18 cellular contexts compared by ENCODE assay signal in genomic region chr11:17801166-17801565, GRCh38.
DNase-seq lines count a peak whose midpoint lies in the region; ATAC-seq, FAIRE-seq and TF ChIP-seq lines count a peak whose summit lies in the region.
"Had no signal": no experiment of that assay in that cellular context is flagged by ENCODE, and none has a peak within 500 bp of the region (broad histone marks: within the 10 kb centered on the region; RNA-seq: fewer than 3 reads in every experiment).

No MANE protein-coding gene starts in this region.

- H3K4me3 Mint-ChIP-seq in CD4-positive, alpha-beta memory T cell = no peak overlapping the region
- H3K4me3 Mint-ChIP-seq: CD4-positive, CD25-positive, alpha-beta regulatory T cell had no signal

- H3K27me3 Mint-ChIP-seq in CD4-positive, alpha-beta memory T cell = no peaks in the 10 kb centered on the region
- H3K27me3 Mint-ChIP-seq: CD4-positive, CD25-positive, alpha-beta regulatory T cell had no signal

- TF ChIP-seq CTCF in H1 (IDR thresholded peaks at IDR 0.05; ENCODE audit: control extremely low read depth in 1 of 3, insufficient read depth in 1 of 3, low read depth in 1 of 3, low read length in 3 of 3) = no peak
- TF ChIP-seq CTCF in mucosa of descending colon (IDR thresholded peaks at IDR 0.05) = no peak
- no peak for TF ChIP-seq CTCF in testis (IDR thresholded peaks at IDR 0.05)

- H2BK120ac ChIP-seq in H1 (replicated peaks; ENCODE audit: low read depth, low read length) = no peak overlapping the region
- H2BK120ac ChIP-seq in mesendoderm (ENCODE audit: low read depth, low read length) = no peak overlapping the region

- H3K9ac ChIP-seq in H1 (replicated peaks in 1 of 4; ENCODE audit: extremely low read depth in 1 of 4, low read depth in 3 of 4, low read length in 3 of 4) = no peak overlapping the region
- H3K9ac ChIP-seq in mesendoderm (ENCODE audit: low read length) = no peak overlapping the region
- H3K9ac ChIP-seq: BLaER1 treated with 17β-estradiol and CSF1 and Interleukin-3, amounts not matched to agents 10 nM and 100 nM; GM23248 had no signal

- H3K18ac ChIP-seq in H1 (ENCODE audit: extremely low read depth, low read length) (no peak overlapping the region), mesendoderm (ENCODE audit: low read length) (no peak overlapping the region)

- H3K4me1 ChIP-seq in H1 (replicated peaks in 1 of 4; ENCODE audit: control insufficient read depth in 3 of 4, insufficient read depth in 4 of 4, low read length in 3 of 4) = peaks cover 0 to 11% (median 4%) of the 10 kb centered on the region in 4 experiments; a peak in 5 of 7 replicates
- no peaks in the 10 kb centered on the region for H3K4me1 ChIP-seq in mesendoderm (ENCODE audit: control insufficient read depth, low read depth, low read length)
- H3K4me1 ChIP-seq in mucosa of descending colon (ENCODE audit: low read depth) = no peaks in the 10 kb centered on the region
- H3K4me1 ChIP-seq in CD4-positive, alpha-beta memory T cell (ENCODE audit: insufficient read depth, low read length) = no peaks in the 10 kb centered on the region
- no peaks in the 10 kb centered on the region for H3K4me1 ChIP-seq in testis
- H3K4me1 ChIP-seq: BLaER1 treated with 17β-estradiol and CSF1 and Interleukin-3, amounts not matched to agents 10 nM and 100 nM had no signal

- H3K27ac Mint-ChIP-seq in CD4-positive, alpha-beta memory T cell = no peak overlapping the region

- no peak overlapping the region for H4K91ac ChIP-seq in H1 (replicated peaks; ENCODE audit: insufficient read length, low read length)

- H2BK15ac ChIP-seq in H1 (ENCODE audit: low read length) (no peak overlapping the region), mesendoderm (replicated peaks; ENCODE audit: low read depth) (no peak overlapping the region)

- H3K36me3 Mint-ChIP-seq in CD4-positive, alpha-beta memory T cell = peaks cover 6 to 33% of the 10 kb centered on the region in 2 donors

- peaks cover 0 to 4% (median 2%) of the 10 kb centered on the region in 4 donors for H3K4me1 Mint-ChIP-seq in CD4-positive, alpha-beta memory T cell

- H3K79me2 ChIP-seq in H1 (ENCODE audit: control insufficient read depth in 1 of 2, insufficient read depth in 2 of 2, low read length in 2 of 2) = no peaks in the 10 kb centered on the region
- no peaks in the 10 kb centered on the region for H3K79me2 ChIP-seq in mesendoderm (ENCODE audit: control insufficient read depth, insufficient read depth, low read length)

- DNase-seq in H7 = peak; percentile 79
- DNase-seq in H1 (ENCODE audit: low read depth in 1 of 2, low spot score in 2 of 2) = peak in 1 of 2 experiments; percentile 38
- DNase-seq in iPS DF 4.7 (ENCODE audit: extremely low read depth, low spot score) = peak; percentile 33
- DNase-seq in mesendoderm = peak; percentile 23
- no peak for DNase-seq in mucosa of descending colon
- no peak for DNase-seq in CD4-positive, alpha-beta memory T cell
- DNase-seq in testis = no peak
- no peak for DNase-seq in activated CD4-positive, alpha-beta T cell treated with anti-CD3 and anti-CD28 coated beads, Interleukin-2, amount 50 U/mL, for 48 hours
- DNase-seq: ACHN; Calu3; CD4-positive, CD25-positive, alpha-beta regulatory T cell; DMS 273 treated with DMSO at 0.1 percent for 48 hours had no signal

- intact Hi-C loops in mucosa of descending colon (cut with DNase I, micrococcal nuclease) (no loop called here), testis (cut with DNase I; ENCODE audit: low total_unique reads) (no loop called here)
- intact Hi-C loops in CD4-positive, alpha-beta memory T cell (cut with micrococcal nuclease) = no loop called here

- no peaks in the 10 kb centered on the region for H3K9me3 Mint-ChIP-seq in CD4-positive, alpha-beta memory T cell
- H3K9me3 Mint-ChIP-seq: CD4-positive, CD25-positive, alpha-beta regulatory T cell had no signal

- no peaks in the 10 kb centered on the region for H4K20me1 ChIP-seq in H1 (replicated peaks in 1 of 2; ENCODE audit: control insufficient read depth in 1 of 2, insufficient read depth in 2 of 2, low read length in 2 of 2)
- H4K20me1 ChIP-seq: BLaER1 treated with 17β-estradiol and CSF1 and Interleukin-3, amounts not matched to agents 10 nM and 100 nM had no signal

- no peaks in the 10 kb centered on the region for H3K79me1 ChIP-seq in H1 (ENCODE audit: low read depth, low read length)
- H3K79me1 ChIP-seq in mesendoderm (ENCODE audit: low read length) = no peaks in the 10 kb centered on the region

- TF ChIP-seq EP300 in H1 (IDR thresholded peaks at IDR 0.05; ENCODE audit: borderline replicate concordance in 1 of 2, low read depth in 2 of 2, low read length in 2 of 2) = no peak

- 78% methylated on average over 1 of the region's 4 CpGs; no CpG with 5 or more reads in 1 of the 2 experiments for WGBS in H1 (ENCODE audit: extremely low coverage in 1 of 2, insufficient coverage in 1 of 2, insufficient read length in 1 of 2, insufficient replicate concordance in 2 of 2, low coverage in 1 of 2, low lambda C conversion rate in 2 of 2, missing lambda C conversion rate in 1 of 2), 2 experiments
- no CpG with 5 or more reads among the region's 4 CpGs for WGBS in mesendoderm (ENCODE audit: extremely low coverage, insufficient coverage, low lambda C conversion rate)
- 90 to 91% methylated on average over 4 of the region's 4 CpGs for WGBS in testis, 2 donors

- H3K4me2 ChIP-seq in H1 (ENCODE audit: insufficient read depth in 1 of 2, low read depth in 2 of 2, low read length in 2 of 2) (peak overlapping the region in 1 of 2 experiments; percentile 45; a peak in 1 of 4 replicates), mesendoderm (ENCODE audit: low read length) (no peak overlapping the region)
- H3K4me2 ChIP-seq: BLaER1 treated with 17β-estradiol and CSF1 and Interleukin-3, amounts not matched to agents 10 nM and 100 nM had no signal

- peak; percentile 96 for FAIRE-seq in H1 (lab: Jason Lieb, UNC)
- FAIRE-seq: GM12878, GM18507 had no signal

- no peak overlapping the region for H2AFZ ChIP-seq in H1 (ENCODE audit: low read length)
- H2AFZ ChIP-seq: GM23248 had no signal

- CTCF ChIA-PET in H1 (lab: Charles Lee; ENCODE audit: partially characterized antibody) = interaction anchor here (0.8 to 3.1 kb wide), 7 partner anchors 10 to 70 kb away, joined by 3 to 14 read pairs (median 6); no protein-coding TSS in a partner anchor
- CTCF ChIA-PET in CD4-positive, alpha-beta memory T cell (lab: Charles Lee; ENCODE audit: partially characterized antibody) = no interaction called here

- H2BK5ac ChIP-seq in H1 (ENCODE audit: low read depth, low read length) (no peak overlapping the region), mesendoderm (ENCODE audit: low read length) (no peak overlapping the region)

- ATAC-seq in mucosa of descending colon = no peak
- ATAC-seq: GM12878, HCT116 had no signal

- no peak overlapping the region for H4K8ac ChIP-seq in H1 (ENCODE audit: extremely low read depth, insufficient read depth, low read length)
- no peak overlapping the region for H4K8ac ChIP-seq in mesendoderm (ENCODE audit: low read depth, low read length)

- no peak overlapping the region for H3K14ac ChIP-seq in H1 (ENCODE audit: insufficient read length)

- H3K27me3 ChIP-seq in H7 (ENCODE audit: control insufficient read depth, insufficient read depth, low read length) (no peaks in the 10 kb centered on the region), H1 (replicated peaks in 1 of 4; ENCODE audit: control insufficient read depth in 3 of 4, extremely low read depth in 1 of 4, insufficient read depth in 3 of 4, low read length in 3 of 4) (no peaks in the 10 kb centered on the region; a peak in 1 of 7 replicates), mesendoderm (ENCODE audit: insufficient read depth, low read length, poor library complexity) (no peaks in the 10 kb centered on the region), testis (no peaks in the 10 kb centered on the region)
- H3K27me3 ChIP-seq in CD4-positive, alpha-beta memory T cell (ENCODE audit: insufficient read depth, low read length) = no peaks in the 10 kb centered on the region
- H3K27me3 ChIP-seq: BLaER1 treated with 17β-estradiol and CSF1 and Interleukin-3, amounts not matched to agents 10 nM and 100 nM had no signal

- H3K4ac ChIP-seq in H1 (replicated peaks; ENCODE audit: insufficient read length, low read depth, low read length) = no peak overlapping the region
- no peak overlapping the region for H3K4ac ChIP-seq in mesendoderm (ENCODE audit: low read depth, low read length)

- H3K56ac ChIP-seq in H1 (replicated peaks; ENCODE audit: insufficient read length, low read depth, low read length) = no peak overlapping the region
- no peak overlapping the region for H3K56ac ChIP-seq in mesendoderm (ENCODE audit: low read length)

- TF ChIP-seq RAD21 in H1 (IDR thresholded peaks at IDR 0.05 in 1 of 2, conservative IDR thresholded peaks at IDR 0.05 in 1 of 2; ENCODE audit: low read depth in 2 of 2, low read length in 2 of 2) = no peak

- H3K9me3 ChIP-seq in H1 (ENCODE audit: insufficient read depth in 2 of 2, low read depth in 1 of 2, low read length in 1 of 2) (peaks cover 0 to 5% of the 10 kb centered on the region in 2 experiments; a peak in 2 of 4 replicates), mucosa of descending colon (no peaks in the 10 kb centered on the region), testis (no peaks in the 10 kb centered on the region)
- no peaks in the 10 kb centered on the region for H3K9me3 ChIP-seq in CD4-positive, alpha-beta memory T cell (ENCODE audit: control insufficient read depth in 1 of 2, low read length in 2 of 2)
- H3K9me3 ChIP-seq: BLaER1 treated with 17β-estradiol and CSF1 and Interleukin-3, amounts not matched to agents 10 nM and 100 nM had no signal

- H3K27ac ChIP-seq in H1 (ENCODE audit: low read depth, low read length) (no peak overlapping the region), mesendoderm (ENCODE audit: low read depth, low read length) (no peak overlapping the region), testis (no peak overlapping the region)
- no peak overlapping the region for H3K27ac ChIP-seq in CD4-positive, alpha-beta memory T cell (ENCODE audit: low read depth, low read length)
- H3K27ac ChIP-seq: BLaER1 treated with 17β-estradiol and CSF1 and Interleukin-3, amounts not matched to agents 10 nM and 100 nM; GM23248; HL-60 had no signal

- no peak overlapping the region for H2BK12ac ChIP-seq in H1 (ENCODE audit: low read depth, low read length)

- H2AK5ac ChIP-seq in H1 (ENCODE audit: low read depth, low read length) = no peak overlapping the region
- no peak overlapping the region for H2AK5ac ChIP-seq in mesendoderm (ENCODE audit: low read length)

- no peak overlapping the region for H3K23ac ChIP-seq in H1 (ENCODE audit: insufficient read length)
- no peak overlapping the region for H3K23ac ChIP-seq in mesendoderm (ENCODE audit: low read length)

- no peak overlapping the region for H3K4me3 ChIP-seq in H7 (ENCODE audit: insufficient read depth, low read depth, low read length)
- H3K4me3 ChIP-seq in H1 (ENCODE audit: extremely low read depth in 1 of 4, insufficient read depth in 2 of 4, low read depth in 3 of 4, low read length in 4 of 4) = peak overlapping the region in 1 of 4 experiments; percentile 25; a peak in 1 of 8 replicates
- no peak overlapping the region for H3K4me3 ChIP-seq in mesendoderm (ENCODE audit: low read length)
- no peak overlapping the region for H3K4me3 ChIP-seq in mucosa of descending colon
- H3K4me3 ChIP-seq in CD4-positive, alpha-beta memory T cell (ENCODE audit: low read length in 2 of 2) = no peak overlapping the region
- H3K4me3 ChIP-seq in testis = no peak overlapping the region
- H3K4me3 ChIP-seq: BLaER1 treated with 17β-estradiol and CSF1 and Interleukin-3, amounts not matched to agents 10 nM and 100 nM; GM12878; GM23248 had no signal

- H3K36me3 ChIP-seq in H7 (replicated peaks; ENCODE audit: control insufficient read depth, insufficient read depth, low read length) (no peaks in the 10 kb centered on the region), H1 (ENCODE audit: control insufficient read depth in 2 of 4, insufficient read depth in 4 of 4, low read length in 3 of 4) (no peaks in the 10 kb centered on the region), mesendoderm (ENCODE audit: control insufficient read depth, insufficient read depth, low read length) (no peaks in the 10 kb centered on the region), mucosa of descending colon (ENCODE audit: low read depth) (no peaks in the 10 kb centered on the region), testis (ENCODE audit: low read depth, missing control alignments) (no peaks in the 10 kb centered on the region)
- H3K36me3 ChIP-seq in CD4-positive, alpha-beta memory T cell (ENCODE audit: insufficient read depth, low read length) = no peaks in the 10 kb centered on the region
- H3K36me3 ChIP-seq: BLaER1 treated with 17β-estradiol and CSF1 and Interleukin-3, amounts not matched to agents 10 nM and 100 nM had no signal

- POLR2A ChIA-PET in H1 (lab: Charles Lee; ENCODE audit: partially characterized antibody) = interaction anchor here (1.1 kb wide), 1 partner anchor 14 kb away, joined by 3 read pairs; no protein-coding TSS in a partner anchor
- POLR2A ChIA-PET in CD4-positive, alpha-beta memory T cell (lab: Charles Lee; ENCODE audit: partially characterized antibody) = no interaction called here

- H4K5ac ChIP-seq in H1 (ENCODE audit: insufficient read length, low read depth, low read length) = no peak overlapping the region
- H4K5ac ChIP-seq in mesendoderm (ENCODE audit: low read length) = no peak overlapping the region

- no peaks in the 10 kb centered on the region for H3K23me2 ChIP-seq in H1 (ENCODE audit: low read depth, low read length)

- TF ChIP-seq POLR2A in H1 (IDR thresholded peaks at IDR 0.05; ENCODE audit: control extremely low read depth in 1 of 2, low read depth in 2 of 2, low read length in 2 of 2) (no peak), testis (IDR thresholded peaks at IDR 0.05) (no peak)

- no peak overlapping the region for H2BK20ac ChIP-seq in H1 (ENCODE audit: low read length)

Comparison
In these comparisons a context has a peak if more than half of its experiments do, and no peak if none do; other contexts are left out.
1. DNase-seq: peak in H7 (single experiment), iPS DF 4.7 (single experiment) and mesendoderm (single experiment); none in mucosa of descending colon (0 of 3), CD4-positive, alpha-beta memory T cell (0 of 5), testis (single experiment) and activated CD4-positive, alpha-beta T cell treated with anti-CD3 and anti-CD28 coated beads, Interleukin-2, amount 50 U/mL, for 48 hours (0 of 2).